In genomic region chr22:17119481-17120202, GRCh38 we compare ENCODE assay signal across 9 cellular contexts. TPM values are rescaled to one million over a fixed set of nuclear protein-coding genes. Genes with fewer than 3 reads are reported as not detected.
A peak's percentile ranks its signal among the peaks of the same experiment; 100 is the strongest.
DNase-seq lines count a peak whose midpoint lies in the region; ATAC-seq and TF ChIP-seq lines count a peak whose summit lies in the region.
"Had no signal": no experiment of that assay in that cellular context is flagged by ENCODE, and none has a peak within 500 bp of the region (broad histone marks: within the 10 kb centered on the region; RNA-seq: fewer than 3 reads in every experiment).

No MANE protein-coding gene starts in this region.

- no peak overlapping the region for H3K27ac ChIP-seq in HUES48 (ENCODE audit: low read depth, low read length)
- no peak overlapping the region for H3K27ac ChIP-seq in naive thymus-derived CD4-positive, alpha-beta T cell (ENCODE audit: low read depth, low read length)

- CTCF ChIA-PET in Calu3 (lab: Charles Lee): interaction anchor here (1.0 to 1.2 kb wide), 2 partner anchors 52 to 382 kb away, joined by 8 to 9 read pairs; no protein-coding TSS in a partner anchor
- CTCF ChIA-PET in naive thymus-derived CD4-positive, alpha-beta T cell (lab: Charles Lee): no interaction called here

- H3K36me3 ChIP-seq in HUES48 (ENCODE audit: control insufficient read depth, insufficient read depth, low read length): no peaks in the 10 kb centered on the region
- no peaks in the 10 kb centered on the region for H3K36me3 ChIP-seq in naive thymus-derived CD4-positive, alpha-beta T cell (ENCODE audit: control insufficient read depth in 2 of 3, insufficient read depth in 3 of 3, low read length in 3 of 3)

- H3K4me3 Mint-ChIP-seq in Calu3 (ENCODE audit: low read depth, unreplicated experiment): peak overlapping the region; percentile 71
- peak overlapping the region; percentile 50 to 78 (median 65) for H3K4me3 Mint-ChIP-seq in naive thymus-derived CD4-positive, alpha-beta T cell

- in situ Hi-C loops in KBM-7 (cut with MboI; ENCODE audit: low pct_unique_long_range_greater_than_20kb, low sequenced_read_pairs): no loop called here

- no peaks in the 10 kb centered on the region for H3K4me1 Mint-ChIP-seq in Calu3 (ENCODE audit: low read depth, unreplicated experiment)
- peaks cover 47 to 56% (median 54%) of the 10 kb centered on the region in 7 donors for H3K4me1 Mint-ChIP-seq in naive thymus-derived CD4-positive, alpha-beta T cell

- H3K9me3 ChIP-seq in HUES48 (ENCODE audit: control insufficient read depth, insufficient read depth, low read length): no peaks in the 10 kb centered on the region
- H3K9me3 ChIP-seq in naive thymus-derived CD4-positive, alpha-beta T cell (ENCODE audit: control insufficient read depth in 2 of 3, low read length in 3 of 3): no peaks in the 10 kb centered on the region

- TF ChIP-seq CTCF in Calu3 (IDR thresholded peaks at IDR 0.05; ENCODE audit: unreplicated experiment) (peak; percentile 42), choroid plexus epithelial cell (conservative IDR thresholded peaks at IDR 0.05; ENCODE audit: low read depth, low read length) (peak; percentile 40)

- POLR2A ChIA-PET in naive thymus-derived CD4-positive, alpha-beta T cell (lab: Charles Lee): interaction anchor here (0.9 to 16.1 kb wide), 2 partner anchors 24 to 32 kb away, joined by 3 to 114 read pairs; no protein-coding TSS in a partner anchor

- H3K9ac ChIP-seq in HUES48 (ENCODE audit: low read depth, low read length): no peak overlapping the region

- no TSS peak for BruUV-seq in Calu3 (replicated peaks; lab: Mats Ljungman, UMichigan)

- H3K27ac Mint-ChIP-seq in Calu3 (ENCODE audit: unreplicated experiment): no peak overlapping the region
- H3K27ac Mint-ChIP-seq in naive thymus-derived CD4-positive, alpha-beta T cell: peak overlapping the region in 2 of 9 donors; percentile 33 to 56

- H3K27me3 Mint-ChIP-seq in Calu3 (ENCODE audit: unreplicated experiment): peaks cover 68% of the 10 kb centered on the region
- peaks cover 6 to 39% (median 12%) of the 10 kb centered on the region in 5 donors for H3K27me3 Mint-ChIP-seq in naive thymus-derived CD4-positive, alpha-beta T cell

- peaks cover 4% of the 10 kb centered on the region; the same call in 1 of the 2 replicates for H3K27me3 ChIP-seq in HUES48 (ENCODE audit: control insufficient read depth, insufficient read depth, low read length)
- H3K27me3 ChIP-seq in naive thymus-derived CD4-positive, alpha-beta T cell (ENCODE audit: control insufficient read depth in 2 of 2, insufficient read depth in 2 of 2, low read length in 2 of 2): peaks cover 0 to 10% of the 10 kb centered on the region in 2 donors

- H3K4me1 ChIP-seq in HUES48 (ENCODE audit: control insufficient read depth, insufficient read depth, low read length): peaks cover 27% of the 10 kb centered on the region
- peaks cover 46 to 60% of the 10 kb centered on the region in 2 donors for H3K4me1 ChIP-seq in naive thymus-derived CD4-positive, alpha-beta T cell (ENCODE audit: control insufficient read depth in 2 of 2, insufficient read depth in 2 of 2, low read length in 2 of 2)

- peaks cover 11% of the 10 kb centered on the region for H3K36me3 Mint-ChIP-seq in Calu3 (ENCODE audit: insufficient read depth, unreplicated experiment)
- peaks cover 0 to 4% (median 0%) of the 10 kb centered on the region in 5 donors for H3K36me3 Mint-ChIP-seq in naive thymus-derived CD4-positive, alpha-beta T cell

- no peaks in the 10 kb centered on the region for H3K9me3 Mint-ChIP-seq in Calu3 (ENCODE audit: low read depth, unreplicated experiment)
- peaks cover 0 to 2% (median 0%) of the 10 kb centered on the region in 11 donors for H3K9me3 Mint-ChIP-seq in naive thymus-derived CD4-positive, alpha-beta T cell

- intact Hi-C loops in Calu3 (cut with micrococcal nuclease; ENCODE audit: unreplicated experiment): no loop called here
- intact Hi-C loops in naive thymus-derived CD4-positive, alpha-beta T cell (cut with micrococcal nuclease): loop anchor here (1.0 kb wide), 2 partner anchors 32 to 35 kb away; partner anchors contain the start of gene IL17RA (in 1 of the 2)

- ATAC-seq in naive thymus-derived CD4-positive, alpha-beta T cell: no peak
- ATAC-seq in GM18907 (IDR thresholded peaks at IDR 0.05; ENCODE audit: unreplicated experiment) (no peak), esophagus mucosa (no peak)

- H3K4me3 ChIP-seq in HUES48 (ENCODE audit: low read depth, low read length): peak overlapping the region; percentile 68; the same call in 1 of the 2 replicates
- H3K4me3 ChIP-seq in choroid plexus epithelial cell (ENCODE audit: low read depth, low read length): no peak overlapping the region
- H3K4me3 ChIP-seq in naive thymus-derived CD4-positive, alpha-beta T cell (ENCODE audit: low read length): no peak overlapping the region

- DNase-seq in Calu3 (peak; percentile 55), choroid plexus epithelial cell (ENCODE audit: low read depth) (peak; percentile 16), KBM-7 (no peak), NCI-H2171 treated with DMSO at 0.1 percent for 48 hours (lab: John Stamatoyannopoulos, UW) (no peak)
- no peak for DNase-seq in naive thymus-derived CD4-positive, alpha-beta T cell

RNA-seq across cellular contexts. Expression of gene TMEM121B, which starts 1.5 kb away (rescaled TPM):
- total RNA-seq in Calu3 (2022): 0.21 and 0.42 TPM in 2 replicates
- 1 to 10 TPM in 1 of 5 experiments, under 1 TPM in 4; 0.13 to 2.6 (median 0.24) TPM for total RNA-seq in naive thymus-derived CD4-positive, alpha-beta T cell
- polyA plus RNA-seq in naive thymus-derived CD4-positive, alpha-beta T cell: not detected
- 0.28 TPM for total RNA-seq in esophagus mucosa
- total RNA-seq: NCI-H460 had no signal

RNA-seq across cellular contexts. Expression of gene IL17RA, which starts 34.8 kb away (rescaled TPM):
- total RNA-seq in Calu3 (2022) (14.1 and 18.0 TPM in 2 replicates), esophagus mucosa (8.0 TPM)
- 10 to 100 TPM; 51.9 to 91.8 (median 76.5) TPM for total RNA-seq in naive thymus-derived CD4-positive, alpha-beta T cell
- polyA plus RNA-seq in naive thymus-derived CD4-positive, alpha-beta T cell: 10 to 100 TPM; 45.8 to 69.8 TPM

RNA-seq across cellular contexts. Expression of gene HDHD5, which starts 39.4 kb away (rescaled TPM):
- 44.4 and 48.0 TPM in 2 replicates for total RNA-seq in Calu3 (2022)
- total RNA-seq in naive thymus-derived CD4-positive, alpha-beta T cell: 10 to 100 TPM; 18.8 to 50.9 (median 26.2) TPM
- polyA plus RNA-seq in naive thymus-derived CD4-positive, alpha-beta T cell: 10 to 100 TPM; 67.5 to 78.7 TPM
- total RNA-seq in esophagus mucosa: 20.1 TPM

Comparison
In these comparisons a context has a peak if more than half of its experiments do, and no peak if none do; other contexts are left out.
1. DNase-seq: peak in Calu3 (single experiment) and choroid plexus epithelial cell (single experiment); none in naive thymus-derived CD4-positive, alpha-beta T cell (0 of 9), KBM-7 (single experiment) and NCI-H2171 treated with DMSO at 0.1 percent for 48 hours (single experiment).